ENCODE assay signal across 31 cellular contexts in the genomic region with DNA sequence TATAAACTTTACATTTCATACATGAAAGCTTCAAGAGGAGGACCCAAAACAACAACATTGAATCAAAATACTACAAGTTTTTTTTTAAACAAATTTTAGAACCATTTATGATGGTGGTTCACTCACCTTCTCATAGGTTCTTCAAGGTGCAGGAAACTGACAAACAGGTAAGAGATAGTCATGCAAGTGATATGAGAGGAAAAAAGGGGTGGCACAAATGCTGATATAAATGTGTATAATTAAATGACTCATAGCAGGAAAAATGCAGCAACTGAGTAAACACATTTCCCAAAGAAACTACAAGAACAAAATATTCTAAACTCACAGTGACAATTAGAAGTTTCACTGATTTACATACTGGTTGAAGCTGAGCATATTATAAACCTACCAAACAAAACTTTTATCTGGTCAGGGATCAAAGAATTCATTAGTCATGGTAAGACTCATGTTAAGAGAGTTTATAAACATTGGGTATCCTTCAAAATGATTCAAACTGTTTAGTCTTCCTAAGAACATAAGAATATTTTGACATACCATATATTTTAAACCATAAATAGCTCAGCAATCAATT. TPM values are rescaled to one million over a fixed set of nuclear protein-coding genes. Genes with fewer than 3 reads are reported as not detected.
DNase-seq lines count a peak whose midpoint lies in the region; ATAC-seq, FAIRE-seq and TF ChIP-seq lines count a peak whose summit lies in the region.
"Had no signal": no experiment of that assay in that cellular context is flagged by ENCODE, and none has a peak within 500 bp of the region (broad histone marks: within the 10 kb centered on the region; RNA-seq: fewer than 3 reads in every experiment).

No MANE protein-coding gene starts in this region.

- peaks cover 1% of the 10 kb centered on the region for H3K36me3 Mint-ChIP-seq in astrocyte (ENCODE audit: low read depth, unreplicated experiment)
- H3K36me3 Mint-ChIP-seq: activated naive CD8-positive, alpha-beta T cell; immature natural killer cell; natural killer cell; WTC11 had no signal

- no peak overlapping the region for H2AK9ac ChIP-seq in IMR-90 (replicated peaks; ENCODE audit: low read depth, low read length, poor library complexity)

- H3K79me2 ChIP-seq in astrocyte (ENCODE audit: insufficient read depth, low read length), result no peaks in the 10 kb centered on the region
- H3K79me2 ChIP-seq: hepatocyte had no signal

- POLR2A ChIA-PET in BJ (lab: Charles Lee), result interaction anchor here (0.7 kb wide), 1 partner anchor 8 kb away, joined by 4 read pairs; no protein-coding TSS in a partner anchor
- POLR2A ChIA-PET in IMR-90 (lab: Charles Lee; ENCODE audit: unreplicated experiment), result no interaction called here

- H3K36me3 ChIP-seq in BJ (ENCODE audit: control insufficient read depth, insufficient read depth, low read length) (no peaks in the 10 kb centered on the region), IMR-90 (ENCODE audit: control insufficient read depth, insufficient read depth, low read length) (no peaks in the 10 kb centered on the region), astrocyte (ENCODE audit: insufficient read depth, low read length) (no peaks in the 10 kb centered on the region)
- H3K36me3 ChIP-seq: upper lobe of right lung had no signal

- H2BK5ac ChIP-seq in IMR-90 (ENCODE audit: low read depth, low read length, poor library complexity, severe bottlenecking), result no peak overlapping the region

- dilution Hi-C loops in IMR-90 (cut with HindIII; ENCODE audit: low sequenced_read_pairs, unreplicated experiment), result no loop called here

- H3K9me3 Mint-ChIP-seq in astrocyte (ENCODE audit: unreplicated experiment), result no peaks in the 10 kb centered on the region
- H3K9me3 Mint-ChIP-seq: WTC11 had no signal

- H3K4me2 ChIP-seq in IMR-90 (ENCODE audit: low read depth, low read length), result no peak overlapping the region
- no peak overlapping the region for H3K4me2 ChIP-seq in astrocyte (ENCODE audit: low read length)
- H3K4me2 ChIP-seq: hepatocyte had no signal

- intact Hi-C loops in IMR-90 (cut with micrococcal nuclease), result no loop called here

- H2AK5ac ChIP-seq in IMR-90 (ENCODE audit: low read depth, low read length), result no peak overlapping the region

- H3K23ac ChIP-seq in IMR-90 (ENCODE audit: low read depth, low read length), result no peak overlapping the region

- H2AFZ ChIP-seq in IMR-90 (replicated peaks; ENCODE audit: low read length, poor library complexity), result no peak overlapping the region
- H2AFZ ChIP-seq in astrocyte (ENCODE audit: low read depth, low read length), result no peak overlapping the region
- H2AFZ ChIP-seq: hepatocyte had no signal

- DNase-seq in BJ (ENCODE audit: low read depth) (peak; percentile 9), IMR-90 (peak; percentile 19), astrocyte (ENCODE audit: low read depth) (peak; percentile 18), iris pigment epithelial cell (ENCODE audit: low read depth) (peak; percentile 30), NCI-H1417 treated with DMSO at 0.1 percent for 48 hours (lab: John Stamatoyannopoulos, UW) (no peak), amygdala (lab: John Stamatoyannopoulos, UW) (no peak), activated gamma-delta T cell (lab: John Stamatoyannopoulos, UW) (no peak)
- DNase-seq: activated CD8-positive, alpha-beta memory T cell treated with anti-CD3 and anti-CD28 coated beads, Interleukin-2, amount 50 U/mL, for 48 hours; body of pancreas; C1 segment of cervical spinal cord; effector CD4-positive, alpha-beta T cell; GOT3; immature natural killer cell; left ventricle myocardium superior; natural killer cell; NCI-H1048; NCI-H187 treated with DMSO at 0.1 percent for 48 hours; NCI-H526 treated with DMSO at 0.1 percent for 48 hours; Right ventricle myocardium superior; small intestine; stimulated activated CD4-positive, alpha-beta T cell treated with anti-CD3 and anti-CD28 coated beads, Interleukin-2, amount 100 ng/mL, for 24 hours; SW 1271; T1000; upper lobe of right lung had no signal

- in situ Hi-C loops in IMR-90 (cut with MboI; ENCODE audit: low sequenced_read_pairs), result no loop called here

- peak; percentile 42 for ATAC-seq in IMR-90 (ENCODE audit: low read depth)
- no peak for ATAC-seq in HG02884 (IDR thresholded peaks at IDR 0.05; ENCODE audit: unreplicated experiment)
- ATAC-seq: activated T-helper 17 cell treated with anti-CD3 and anti-CD28 coated beads, Interleukin-2, amount 50 U/mL, for 72 hours; body of pancreas; esophagus mucosa; left ventricle myocardium superior; natural killer cell; upper lobe of right lung; WTC11 had no signal

- no peak overlapping the region for H2BK120ac ChIP-seq in IMR-90 (ENCODE audit: low read depth, low read length)

- FAIRE-seq in astrocyte (lab: Jason Lieb, UNC), result peak; percentile 41
- FAIRE-seq: frontal cortex had no signal

- H3K4me1 Mint-ChIP-seq in astrocyte (ENCODE audit: low read depth, unreplicated experiment), result no peaks in the 10 kb centered on the region
- H3K4me1 Mint-ChIP-seq: activated T-helper 17 cell treated with anti-CD3 and anti-CD28 coated beads, Interleukin-2, amount 50 U/mL, for 72 hours; immature natural killer cell; natural killer cell; WTC11 had no signal

- no peak overlapping the region for H2BK20ac ChIP-seq in IMR-90 (ENCODE audit: low read depth, low read length)

- TF ChIP-seq CTCF in BJ (IDR thresholded peaks at IDR 0.05; ENCODE audit: insufficient read depth, low read depth, low read length), result no peak
- TF ChIP-seq CTCF in IMR-90 (conservative IDR thresholded peaks at IDR 0.05; ENCODE audit: low read depth, low read length), result no peak
- TF ChIP-seq CTCF in astrocyte (IDR thresholded peaks at IDR 0.05; ENCODE audit: insufficient read depth, low read depth, low read length), result no peak

- no peak overlapping the region for H3K4ac ChIP-seq in IMR-90 (ENCODE audit: low read depth, low read length)

- CTCF ChIA-PET in BJ (lab: Yijun Ruan, JAX), result interaction anchor here (0.6 kb wide), 1 partner anchor 623 kb away, joined by 3 read pairs; no protein-coding TSS in a partner anchor
- CTCF ChIA-PET in IMR-90 (lab: Yijun Ruan, JAX), result interaction anchor here (0.6 kb wide), 1 partner anchor 930 kb away, joined by 4 read pairs; no protein-coding TSS in a partner anchor

- H4K91ac ChIP-seq in IMR-90 (ENCODE audit: insufficient read depth, low read depth, low read length), result no peak overlapping the region

- H3K9ac ChIP-seq in IMR-90 (ENCODE audit: low read depth, low read length) (no peak overlapping the region), astrocyte (ENCODE audit: low read length) (no peak overlapping the region)

- no peaks in the 10 kb centered on the region for H3K4me1 ChIP-seq in IMR-90 (ENCODE audit: control insufficient read depth, insufficient read depth, low read length)
- no peaks in the 10 kb centered on the region for H3K4me1 ChIP-seq in astrocyte (ENCODE audit: insufficient read depth, low read length)
- H3K4me1 ChIP-seq: body of pancreas, upper lobe of right lung had no signal

- TF ChIP-seq RAD21 in IMR-90 (IDR thresholded peaks at IDR 0.05; ENCODE audit: low read length), result no peak

- H3K27me3 ChIP-seq in BJ (ENCODE audit: control insufficient read depth, insufficient read depth, low read length) (no peaks in the 10 kb centered on the region), IMR-90 (ENCODE audit: control insufficient read depth, insufficient read depth, low read length) (no peaks in the 10 kb centered on the region), astrocyte (ENCODE audit: insufficient read depth, low read length) (no peaks in the 10 kb centered on the region)
- H3K27me3 ChIP-seq: body of pancreas, hepatocyte, upper lobe of right lung had no signal

- H3K27ac ChIP-seq in IMR-90 (ENCODE audit: insufficient read depth, low read length) (no peak overlapping the region), astrocyte (ENCODE audit: low read depth, low read length) (no peak overlapping the region)
- H3K27ac ChIP-seq: body of pancreas, hepatocyte, upper lobe of right lung had no signal

- no peaks in the 10 kb centered on the region for H3K79me1 ChIP-seq in IMR-90 (ENCODE audit: low read depth in 1 of 2, low read length in 2 of 2)

- no peak overlapping the region for H3K27ac Mint-ChIP-seq in astrocyte (ENCODE audit: unreplicated experiment)
- H3K27ac Mint-ChIP-seq: activated naive CD8-positive, alpha-beta T cell; activated T-helper 17 cell treated with anti-CD3 and anti-CD28 coated beads, Interleukin-2, amount 50 U/mL, for 72 hours; immature natural killer cell; natural killer cell; WTC11 had no signal

- no peak overlapping the region for H2BK15ac ChIP-seq in IMR-90 (ENCODE audit: low read depth, low read length)

- BruUV-seq in IMR-90 (replicated peaks; lab: Mats Ljungman, UMichigan), result no TSS peak

- no peak overlapping the region for H4K8ac ChIP-seq in IMR-90 (ENCODE audit: low read depth in 2 of 2, low read length in 2 of 2)

- no peaks in the 10 kb centered on the region; the same call in 1 of the 2 replicates for H3K9me1 ChIP-seq in IMR-90 (ENCODE audit: insufficient read depth, low read length)

- H3K18ac ChIP-seq in IMR-90 (ENCODE audit: low read depth, low read length), result no peak overlapping the region

- no peaks in the 10 kb centered on the region for H4K20me1 ChIP-seq in IMR-90 (ENCODE audit: insufficient read depth, low read length)
- no peaks in the 10 kb centered on the region for H4K20me1 ChIP-seq in astrocyte (ENCODE audit: insufficient read depth, low read length)

- no peak overlapping the region for H3K4me3 ChIP-seq in BJ (ENCODE audit: low read depth, low read length)
- no peak overlapping the region for H3K4me3 ChIP-seq in IMR-90 (ENCODE audit: insufficient read depth, low read depth, low read length)
- no peak overlapping the region for H3K4me3 ChIP-seq in astrocyte (ENCODE audit: insufficient read depth, low read depth, low read length)
- H3K4me3 ChIP-seq: body of pancreas, hepatocyte, upper lobe of right lung had no signal

- H3K14ac ChIP-seq in IMR-90 (replicated peaks; ENCODE audit: low read depth, low read length), result no peak overlapping the region

- H3K4me3 Mint-ChIP-seq in astrocyte (ENCODE audit: unreplicated experiment), result no peak overlapping the region
- H3K4me3 Mint-ChIP-seq: activated naive CD8-positive, alpha-beta T cell; activated T-helper 17 cell treated with anti-CD3 and anti-CD28 coated beads, Interleukin-2, amount 50 U/mL, for 72 hours; immature natural killer cell; natural killer cell; WTC11 had no signal

- TF ChIP-seq POLR2A in IMR-90 (IDR thresholded peaks at IDR 0.05; ENCODE audit: low read depth, low read length), result no peak

- no peaks in the 10 kb centered on the region for H3K27me3 Mint-ChIP-seq in astrocyte (ENCODE audit: low read depth, unreplicated experiment)
- H3K27me3 Mint-ChIP-seq: activated naive CD8-positive, alpha-beta T cell; activated T-helper 17 cell treated with anti-CD3 and anti-CD28 coated beads, Interleukin-2, amount 50 U/mL, for 72 hours had no signal

- no peak overlapping the region for H3K56ac ChIP-seq in IMR-90 (ENCODE audit: extremely low read depth, insufficient read depth, low read length)

- no peak overlapping the region for H4K5ac ChIP-seq in IMR-90 (ENCODE audit: low read depth, low read length)

- H3K9me3 ChIP-seq in IMR-90 (ENCODE audit: control insufficient read depth, insufficient read depth, low read length) (no peaks in the 10 kb centered on the region), astrocyte (ENCODE audit: insufficient read depth, low read depth, low read length) (no peaks in the 10 kb centered on the region)
- H3K9me3 ChIP-seq: body of pancreas, upper lobe of right lung had no signal

RNA-seq across cellular contexts. Expression of gene ZWINT, which starts 14.1 kb away (rescaled TPM):
- polyA plus RNA-seq in BJ (2011; rRNA removed) (31.1 and 32.3 TPM in 2 replicates), IMR-90 (2012; rRNA removed) (47.3 and 56.4 TPM in 2 replicates)
- polyA minus RNA-seq in BJ (2011; rRNA and poly(A)+ RNA removed), result 6.1 and 9.6 TPM in 2 replicates
- total RNA-seq in IMR-90 (2012; rRNA removed) (52.0 and 54.7 TPM in 2 replicates), astrocyte (6.2 and 12.8 TPM in 2 replicates)
- 15.4 and 23.5 TPM in 2 replicates for polyA plus RNA-seq in IMR-90 (2012; cell fraction: cytosol; rRNA removed)
- polyA plus RNA-seq in IMR-90 (2012; cell fraction: nucleus; rRNA removed; ENCODE audit: low replicate concordance), result 32.5 and 44.4 TPM in 2 replicates

Comparison
In these comparisons a context has a peak if more than half of its experiments do, and no peak if none do; other contexts are left out.
1. DNase-seq: peak in BJ (single experiment), IMR-90 (single experiment), astrocyte (single experiment) and iris pigment epithelial cell (single experiment); none in NCI-H1417 treated with DMSO at 0.1 percent for 48 hours (single experiment), amygdala (0 of 56) and activated gamma-delta T cell (single experiment).